Comparison of ENCODE assay signal across 24 cellular contexts in the genomic region with DNA sequence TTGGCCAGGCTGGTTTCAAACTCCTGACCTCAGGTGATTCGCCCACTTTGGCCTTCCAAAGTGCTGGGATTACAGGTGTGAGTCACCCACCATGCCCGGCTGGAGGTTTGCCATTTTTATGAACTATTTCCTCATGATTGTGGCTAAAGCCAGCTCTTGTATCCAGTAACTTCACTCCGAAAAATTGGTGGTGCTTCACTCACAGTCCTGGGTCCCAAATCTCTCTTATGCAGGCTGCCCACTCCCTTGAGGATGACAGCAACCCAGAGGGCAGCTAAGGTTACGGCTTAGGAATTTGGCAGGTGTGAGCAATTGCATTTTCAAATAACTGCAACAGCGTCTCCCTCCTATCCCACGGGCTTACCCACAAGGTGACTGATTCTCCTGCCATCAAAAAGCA. TPM values are rescaled to one million over a fixed set of nuclear protein-coding genes. Genes with fewer than 3 reads are reported as not detected.
DNase-seq lines count a peak whose midpoint lies in the region; ATAC-seq, FAIRE-seq and TF ChIP-seq lines count a peak whose summit lies in the region.
"Had no signal": no experiment of that assay in that cellular context is flagged by ENCODE, and none has a peak within 500 bp of the region (broad histone marks: within the 10 kb centered on the region; RNA-seq: fewer than 3 reads in every experiment).

No MANE protein-coding gene starts in this region.

- H3K4me2 ChIP-seq in GM23338 (no peak overlapping the region), neuronal stem cell (ENCODE audit: insufficient read depth, low read length, poor library complexity, severe bottlenecking) (no peak overlapping the region)
- H3K4me2 ChIP-seq: hepatocyte had no signal

- H4K8ac ChIP-seq in neuronal stem cell (ENCODE audit: low read depth, low read length): no peak overlapping the region

- ATAC-seq in GM23338 (peak; percentile 67), T-helper 17 cell (no peak)
- ATAC-seq: activated CD4-positive, alpha-beta T cell treated with anti-CD3 and anti-CD28 coated beads for 36 hours; body of pancreas; Panc1 had no signal

- no peaks in the 10 kb centered on the region for H3K79me2 ChIP-seq in GM23338 (replicated peaks; ENCODE audit: insufficient read depth)
- H3K79me2 ChIP-seq: hepatocyte had no signal

- H3K79me1 ChIP-seq in neuronal stem cell (ENCODE audit: low read depth, low read length): no peaks in the 10 kb centered on the region

- FAIRE-seq in bronchial epithelial cell (lab: Jason Lieb, UNC): no peak
- FAIRE-seq: GM12891, islet of Langerhans, pancreas had no signal

- no peak for DNase-seq in GM23338 (ENCODE audit: low spot score)
- DNase-seq in MG63: peak; percentile 45
- DNase-seq in bronchial epithelial cell (ENCODE audit: low read depth): peak; percentile 72
- DNase-seq in neuronal stem cell (ENCODE audit: low spot score): no peak
- DNase-seq in DMS153 treated with DMSO at 0.1 percent for 48 hours (lab: John Stamatoyannopoulos, UW; ENCODE audit: unreplicated experiment): no peak
- DNase-seq in T-helper 17 cell: no peak
- no peak for DNase-seq in cerebellum (ENCODE audit: low spot score)
- DNase-seq: activated CD4-positive, alpha-beta T cell treated with anti-CD3 and anti-CD28 coated beads for 36 hours; BE2C; body of pancreas; colonic mucosa; KBM-7; naive B cell; NCI-H1048; NCI-H774; pancreas; stimulated activated CD4-positive, alpha-beta T cell treated with anti-CD3 and anti-CD28 coated beads, Interleukin-2, amount 100 ng/mL, for 48 hours; transverse colon had no signal

- peaks cover 31% of the 10 kb centered on the region for H3K27me3 Mint-ChIP-seq in GM23338 (ENCODE audit: insufficient read depth, low read depth, poor library complexity)
- H3K27me3 Mint-ChIP-seq in T-helper 17 cell: peaks cover 35% of the 10 kb centered on the region
- H3K27me3 Mint-ChIP-seq: stimulated activated naive CD8-positive, alpha-beta T cell treated with anti-CD3 and anti-CD28 coated beads, Interleukin-15, Interleukin-2, amounts not matched to agents 100 ng/mL and 50 ng/mL, for 24 hours had no signal

- no peak overlapping the region for H2BK5ac ChIP-seq in neuronal stem cell (ENCODE audit: low read length)

- no peak overlapping the region for H2BK15ac ChIP-seq in neuronal stem cell (ENCODE audit: low read length)

- no peak overlapping the region for H3K23ac ChIP-seq in neuronal stem cell (ENCODE audit: low read depth, low read length, poor library complexity)

- no peaks in the 10 kb centered on the region for H3K36me3 Mint-ChIP-seq in GM23338 (ENCODE audit: low read depth)
- H3K36me3 Mint-ChIP-seq in T-helper 17 cell (ENCODE audit: low read depth): peaks cover 2% of the 10 kb centered on the region
- H3K36me3 Mint-ChIP-seq: activated naive CD4-positive, alpha-beta T cell treated with anti-CD3 and anti-CD28 coated beads, Interleukin-2, amount 50 U/mL, for 24 hours; naive B cell had no signal

- H3K4me1 ChIP-seq in GM23338 (ENCODE audit: insufficient read depth) (no peaks in the 10 kb centered on the region), neuronal stem cell (ENCODE audit: control insufficient read depth in 2 of 2, insufficient read depth in 1 of 2, low read depth in 1 of 2, low read length in 2 of 2) (peaks cover 1 to 5% of the 10 kb centered on the region in 2 donors)
- H3K4me1 ChIP-seq: BE2C, body of pancreas, colonic mucosa, pancreas, transverse colon had no signal

- TF ChIP-seq CTCF in GM23338 (conservative IDR thresholded peaks at IDR 0.05; ENCODE audit: low read depth in 2 of 2): no peak
- TF ChIP-seq CTCF in bronchial epithelial cell (IDR thresholded peaks at IDR 0.05; ENCODE audit: insufficient read depth, low read length, severe bottlenecking): no peak

- H3K9me2 ChIP-seq in GM23338 (ENCODE audit: insufficient read depth): no peaks in the 10 kb centered on the region

- H3K36me3 ChIP-seq in GM23338 (ENCODE audit: insufficient read depth) (no peaks in the 10 kb centered on the region), MG63 (no peaks in the 10 kb centered on the region), bronchial epithelial cell (ENCODE audit: control insufficient read depth, insufficient read depth, low read length) (no peaks in the 10 kb centered on the region), neuronal stem cell (replicated peaks in 1 of 2; ENCODE audit: control insufficient read depth in 2 of 2, insufficient read depth in 2 of 2, low read length in 2 of 2) (no peaks in the 10 kb centered on the region)
- H3K36me3 ChIP-seq: BE2C, colonic mucosa, pancreas, transverse colon had no signal

- H3F3A ChIP-seq in GM23338 (replicated peaks; ENCODE audit: low read depth): no peaks in the 10 kb centered on the region

- H3K27ac Mint-ChIP-seq in GM23338 (no peak overlapping the region), T-helper 17 cell (no peak overlapping the region)
- H3K27ac Mint-ChIP-seq: activated CD4-positive, alpha-beta T cell treated with anti-CD3 and anti-CD28 coated beads for 36 hours; activated naive CD4-positive, alpha-beta T cell treated with anti-CD3 and anti-CD28 coated beads, Interleukin-2, amount 50 U/mL, for 24 hours; naive B cell; stimulated activated naive CD8-positive, alpha-beta T cell treated with anti-CD3 and anti-CD28 coated beads, Interleukin-15, Interleukin-2, amounts not matched to agents 100 ng/mL and 50 ng/mL, for 24 hours had no signal

- H3K4me3 Mint-ChIP-seq in GM23338 (no peak overlapping the region), T-helper 17 cell (no peak overlapping the region)
- H3K4me3 Mint-ChIP-seq: activated CD4-positive, alpha-beta T cell treated with anti-CD3 and anti-CD28 coated beads for 36 hours; activated naive CD4-positive, alpha-beta T cell treated with anti-CD3 and anti-CD28 coated beads, Interleukin-2, amount 50 U/mL, for 24 hours; stimulated activated naive CD8-positive, alpha-beta T cell treated with anti-CD3 and anti-CD28 coated beads, Interleukin-15, Interleukin-2, amounts not matched to agents 100 ng/mL and 50 ng/mL, for 24 hours had no signal

- no peaks in the 10 kb centered on the region for H3K9me3 ChIP-seq in MG63
- H3K9me3 ChIP-seq in neuronal stem cell (replicated peaks in 1 of 2; ENCODE audit: control insufficient read depth in 2 of 2, insufficient read depth in 1 of 2, low read depth in 1 of 2, low read length in 2 of 2): peaks cover 0 to 5% of the 10 kb centered on the region in 2 donors
- H3K9me3 ChIP-seq in T-helper 17 cell (ENCODE audit: control insufficient read depth, low read length, poor library complexity, severe bottlenecking): no peaks in the 10 kb centered on the region
- H3K9me3 ChIP-seq: BE2C, body of pancreas, colonic mucosa, pancreas, transverse colon had no signal

- H2AK5ac ChIP-seq in neuronal stem cell (ENCODE audit: low read depth, low read length): no peak overlapping the region

- no peak overlapping the region for H3K4ac ChIP-seq in neuronal stem cell (ENCODE audit: low read length)

- H2AFZ ChIP-seq in GM23338 (0 out of 2 replicates have a peak overlapping the region, but pooled peaks have one; percentile 18), neuronal stem cell (ENCODE audit: low read length) (no peak overlapping the region)
- H2AFZ ChIP-seq: hepatocyte had no signal

- H2BK12ac ChIP-seq in neuronal stem cell (ENCODE audit: low read length): no peak overlapping the region

- no peak overlapping the region for H3K9ac ChIP-seq in neuronal stem cell (ENCODE audit: low read depth, low read length, poor library complexity)

- no peak overlapping the region for H3K4me3 ChIP-seq in GM23338
- no peak overlapping the region for H3K4me3 ChIP-seq in MG63
- H3K4me3 ChIP-seq in bronchial epithelial cell (ENCODE audit: low read depth, low read length): no peak overlapping the region
- H3K4me3 ChIP-seq in neuronal stem cell (ENCODE audit: low read length in 2 of 2): no peak overlapping the region
- H3K4me3 ChIP-seq: body of pancreas, colonic mucosa, hepatocyte, pancreas, transverse colon had no signal

- no peak overlapping the region for H3K14ac ChIP-seq in neuronal stem cell (ENCODE audit: low read length)

- H3K4me1 Mint-ChIP-seq in GM23338: peaks cover 7% of the 10 kb centered on the region
- H3K4me1 Mint-ChIP-seq in T-helper 17 cell: no peaks in the 10 kb centered on the region
- H3K4me1 Mint-ChIP-seq: activated CD4-positive, alpha-beta T cell treated with anti-CD3 and anti-CD28 coated beads for 36 hours; activated naive CD4-positive, alpha-beta T cell treated with anti-CD3 and anti-CD28 coated beads, Interleukin-2, amount 50 U/mL, for 24 hours; naive B cell had no signal

- peak overlapping the region; percentile 59 for H3K18ac ChIP-seq in neuronal stem cell (ENCODE audit: low read length)

- no peaks in the 10 kb centered on the region for H4K20me1 ChIP-seq in GM23338 (replicated peaks; ENCODE audit: insufficient read depth)

- H3K9me3 Mint-ChIP-seq in GM23338: no peaks in the 10 kb centered on the region; the same call in 2 of the 3 replicates
- H3K9me3 Mint-ChIP-seq: activated naive CD4-positive, alpha-beta T cell treated with anti-CD3 and anti-CD28 coated beads, Interleukin-2, amount 50 U/mL, for 24 hours; stimulated activated naive CD8-positive, alpha-beta T cell treated with anti-CD3 and anti-CD28 coated beads, Interleukin-15, Interleukin-2, amounts not matched to agents 100 ng/mL and 50 ng/mL, for 24 hours had no signal

- H2BK120ac ChIP-seq in neuronal stem cell (ENCODE audit: low read depth, low read length): no peak overlapping the region

- no peak overlapping the region for H4K91ac ChIP-seq in neuronal stem cell (ENCODE audit: low read depth, low read length, poor library complexity)

- H3K27ac ChIP-seq in GM23338 (ENCODE audit: low read depth) (no peak overlapping the region), neuronal stem cell (replicated peaks; ENCODE audit: low read length) (no peak overlapping the region)
- H3K27ac ChIP-seq: body of pancreas, colonic mucosa, hepatocyte, pancreas, transverse colon had no signal

- H3K27me3 ChIP-seq in GM23338 (ENCODE audit: insufficient read depth) (no peaks in the 10 kb centered on the region), MG63 (no peaks in the 10 kb centered on the region; the same call in 1 of the 2 replicates), bronchial epithelial cell (ENCODE audit: control insufficient read depth, insufficient read depth, low read length) (no peaks in the 10 kb centered on the region), neuronal stem cell (ENCODE audit: control insufficient read depth in 3 of 3, insufficient read depth in 3 of 3, low read depth in 1 of 3, low read length in 3 of 3) (peaks cover 0 to 15% (median 0%) of the 10 kb centered on the region in 3 experiments)
- H3K27me3 ChIP-seq: BE2C, body of pancreas, colonic mucosa, hepatocyte, pancreas had no signal

- WGBS in neuronal stem cell (ENCODE audit: extremely low coverage in 2 of 2, insufficient read length in 2 of 2, insufficient replicate concordance in 1 of 2), 2 donors: no CpG with 5 or more reads among the region's 6 CpGs

TF ChIP-seq in GM23338, 12 proteins besides CTCF, POLR2A, EP300 and RAD21 (continues in another document):
- no peak for TF ChIP-seq ZNF331 (CRISPR knock-in tag; IDR thresholded peaks at IDR 0.05; ENCODE audit: low read depth)

RNA-seq across cellular contexts. Expression of a gene that starts 23.4 kb away (rescaled TPM):
- 63.4 and 74.8 TPM in 2 replicates for total RNA-seq in GM23338 (2014; rRNA removed; shearing (Covaris generic))
- 38.0 and 42.5 TPM in 2 replicates for polyA plus RNA-seq in GM23338 (2016; fragmentation: Nextera tagmentation; extraction: Ambion mirVana)
- 30.3 and 35.8 TPM in 2 replicates for total RNA-seq in MG63 (2014; rRNA removed; shearing (Covaris generic); ENCODE audit: low replicate concordance)
- 45.8 and 51.5 TPM in 2 replicates for total RNA-seq in bronchial epithelial cell
- 34.2 TPM for polyA plus RNA-seq in neuronal stem cell (2013, experiment 1 of 2)
- polyA plus RNA-seq in neuronal stem cell (2013, experiment 2 of 2): 35.1 TPM
- 10 to 100 TPM; 30.6 to 33.6 TPM for total RNA-seq in T-helper 17 cell
- 56.0 TPM for total RNA-seq in cerebellum

Comparison
In these comparisons a context has a peak if more than half of its experiments do, and no peak if none do; other contexts are left out.
1. DNase-seq: peak in MG63 (single experiment) and bronchial epithelial cell (single experiment); none in GM23338 (single experiment), neuronal stem cell (single experiment), DMS153 treated with DMSO at 0.1 percent for 48 hours (single experiment), T-helper 17 cell (0 of 3) and cerebellum (single experiment).